Comparison of ENCODE assay signal across 8 cellular contexts in genomic region chr13:100646030-100646673, GRCh38. TPM values are rescaled to one million over a fixed set of nuclear protein-coding genes. Genes with fewer than 3 reads are reported as not detected.
DNase-seq lines count a peak whose midpoint lies in the region; ATAC-seq and TF ChIP-seq lines count a peak whose summit lies in the region.

No MANE protein-coding gene starts in this region.

- H3K27ac ChIP-seq in RWPE2 (ENCODE audit: poor library complexity, severe bottlenecking) (no peak overlapping the region), hepatocyte (no peak overlapping the region)

- H3K36me3 Mint-ChIP-seq in activated CD8-positive, alpha-beta T cell treated with anti-CD3 and anti-CD28 coated beads for 36 hours (ENCODE audit: low read depth): peaks cover 12% of the 10 kb centered on the region
- H3K36me3 Mint-ChIP-seq in activated CD8-positive, alpha-beta T cell treated with anti-CD3 and anti-CD28 coated beads, Interleukin-2, amount 10 ng/mL, durations not matched to agents 7 days and 5 days (ENCODE audit: low read depth): peaks cover 34% of the 10 kb centered on the region
- peaks cover 28% of the 10 kb centered on the region for H3K36me3 Mint-ChIP-seq in type B pancreatic cell

- H3K4me1 ChIP-seq in RWPE2 (ENCODE audit: insufficient read depth, poor library complexity, severe bottlenecking): no peaks in the 10 kb centered on the region
- H3K4me1 ChIP-seq in hepatocyte (ENCODE audit: insufficient read depth): no peaks in the 10 kb centered on the region

- no peaks in the 10 kb centered on the region for H3K27me3 ChIP-seq in RWPE2 (ENCODE audit: insufficient read depth, poor library complexity, severe bottlenecking)
- no peaks in the 10 kb centered on the region for H3K27me3 ChIP-seq in hepatocyte

- WGBS in hepatocyte (ENCODE audit: low lambda C conversion rate, missing lambda C conversion rate): 76% methylated on average over 12 of the region's 12 CpGs

- H3K9me2 ChIP-seq in hepatocyte (replicated peaks; ENCODE audit: insufficient read depth): no peaks in the 10 kb centered on the region

- TF ChIP-seq CTCF in activated CD8-positive, alpha-beta T cell treated with anti-CD3 and anti-CD28 coated beads for 36 hours (IDR thresholded peaks at IDR 0.05): no peak
- TF ChIP-seq CTCF in RWPE2 (IDR thresholded peaks at IDR 0.05; ENCODE audit: poor library complexity, severe bottlenecking) (peak; percentile 35), hepatocyte (IDR thresholded peaks at IDR 0.05; ENCODE audit: poor library complexity) (peak; percentile 53), type B pancreatic cell (conservative IDR thresholded peaks at IDR 0.05) (peak; percentile 72)

- no peaks in the 10 kb centered on the region for H3K27me3 Mint-ChIP-seq in activated CD8-positive, alpha-beta T cell treated with anti-CD3 and anti-CD28 coated beads for 36 hours
- H3K27me3 Mint-ChIP-seq in activated CD8-positive, alpha-beta T cell treated with anti-CD3 and anti-CD28 coated beads, Interleukin-2, amount 10 ng/mL, durations not matched to agents 7 days and 5 days (ENCODE audit: low read depth): no peaks in the 10 kb centered on the region
- no peaks in the 10 kb centered on the region for H3K27me3 Mint-ChIP-seq in type B pancreatic cell

- intact Hi-C loops in activated CD8-positive, alpha-beta T cell treated with anti-CD3 and anti-CD28 coated beads for 36 hours (cut with micrococcal nuclease): no loop called here

- H3K79me2 ChIP-seq in hepatocyte: no peaks in the 10 kb centered on the region

- no peaks in the 10 kb centered on the region for H4K20me1 ChIP-seq in hepatocyte (ENCODE audit: insufficient read depth, poor library complexity, severe bottlenecking)

- H3K9me3 ChIP-seq in RWPE2 (ENCODE audit: severe bottlenecking) (no peaks in the 10 kb centered on the region), hepatocyte (ENCODE audit: low read depth) (no peaks in the 10 kb centered on the region)

- no peak overlapping the region for H2AFZ ChIP-seq in hepatocyte

- no peak for ATAC-seq in activated CD8-positive, alpha-beta T cell treated with anti-CD3 and anti-CD28 coated beads for 36 hours
- no peak for ATAC-seq in activated CD8-positive, alpha-beta T cell treated with anti-CD3 and anti-CD28 coated beads, Interleukin-2, amount 10 ng/mL, durations not matched to agents 7 days and 5 days
- no peak for ATAC-seq in RWPE2 (ENCODE audit: low read depth)

- POLR2A ChIA-PET in activated CD8-positive, alpha-beta T cell treated with anti-CD3 and anti-CD28 coated beads for 36 hours (lab: Charles Lee): interaction anchor here (1.3 kb wide), 1 partner anchor 11 kb away, joined by 3 read pairs; no protein-coding TSS in a partner anchor
- POLR2A ChIA-PET in activated CD8-positive, alpha-beta T cell treated with anti-CD3 and anti-CD28 coated beads, Interleukin-2, amount 10 ng/mL, durations not matched to agents 7 days and 5 days (lab: Charles Lee): interaction anchor here (0.7 kb wide), 1 partner anchor 31 kb away, joined by 3 read pairs; no protein-coding TSS in a partner anchor

- H3K9me3 Mint-ChIP-seq in activated CD8-positive, alpha-beta T cell treated with anti-CD3 and anti-CD28 coated beads for 36 hours: no peaks in the 10 kb centered on the region
- H3K9me3 Mint-ChIP-seq in activated CD8-positive, alpha-beta T cell treated with anti-CD3 and anti-CD28 coated beads, Interleukin-2, amount 10 ng/mL, durations not matched to agents 7 days and 5 days (ENCODE audit: insufficient read depth): no peaks in the 10 kb centered on the region
- H3K9me3 Mint-ChIP-seq in type B pancreatic cell: no peaks in the 10 kb centered on the region

- H3K4me3 ChIP-seq in RWPE2 (ENCODE audit: severe bottlenecking): no peak overlapping the region
- H3K4me3 ChIP-seq in hepatocyte: no peak overlapping the region

- H3K4me3 Mint-ChIP-seq in activated CD8-positive, alpha-beta T cell treated with anti-CD3 and anti-CD28 coated beads for 36 hours: no peak overlapping the region
- no peak overlapping the region for H3K4me3 Mint-ChIP-seq in activated CD8-positive, alpha-beta T cell treated with anti-CD3 and anti-CD28 coated beads, Interleukin-2, amount 10 ng/mL, durations not matched to agents 7 days and 5 days
- H3K4me3 Mint-ChIP-seq in type B pancreatic cell: no peak overlapping the region

- no peaks in the 10 kb centered on the region for H3K4me1 Mint-ChIP-seq in activated CD8-positive, alpha-beta T cell treated with anti-CD3 and anti-CD28 coated beads for 36 hours (ENCODE audit: low read depth)
- no peaks in the 10 kb centered on the region for H3K4me1 Mint-ChIP-seq in activated CD8-positive, alpha-beta T cell treated with anti-CD3 and anti-CD28 coated beads, Interleukin-2, amount 10 ng/mL, durations not matched to agents 7 days and 5 days (ENCODE audit: low read depth)
- H3K4me1 Mint-ChIP-seq in type B pancreatic cell (ENCODE audit: unreplicated experiment): peaks cover 17% of the 10 kb centered on the region

- 0 out of 2 replicates have a peak, but pooled peaks cover 4% of the 10 kb centered on the region for H3K36me3 ChIP-seq in RWPE2 (ENCODE audit: low read depth)
- H3K36me3 ChIP-seq in hepatocyte (replicated peaks; ENCODE audit: insufficient read depth, low read depth): no peaks in the 10 kb centered on the region

- no peak overlapping the region for H3K27ac Mint-ChIP-seq in activated CD8-positive, alpha-beta T cell treated with anti-CD3 and anti-CD28 coated beads for 36 hours
- H3K27ac Mint-ChIP-seq in activated CD8-positive, alpha-beta T cell treated with anti-CD3 and anti-CD28 coated beads, Interleukin-2, amount 10 ng/mL, durations not matched to agents 7 days and 5 days: no peak overlapping the region
- H3K27ac Mint-ChIP-seq in type B pancreatic cell: no peak overlapping the region

- peak; percentile 6 for DNase-seq in activated CD8-positive, alpha-beta T cell treated with anti-CD3 and anti-CD28 coated beads for 36 hours
- no peak for DNase-seq in activated CD8-positive, alpha-beta T cell treated with anti-CD3 and anti-CD28 coated beads, Interleukin-2, amount 10 ng/mL, durations not matched to agents 7 days and 5 days
- DNase-seq in RWPE2 (ENCODE audit: low spot score) (no peak), hepatocyte (ENCODE audit: low spot score) (peak; percentile 45), type B pancreatic cell (ENCODE audit: extremely low spot score, unreplicated experiment) (no peak), NCI-H526 treated with DMSO at 0.1 percent for 48 hours (lab: John Stamatoyannopoulos, UW) (no peak)
- no peak for DNase-seq in stimulated activated naive CD4-positive, alpha-beta T cell (lab: John Stamatoyannopoulos, UW)
- no peak for DNase-seq in activated CD8-positive, alpha-beta memory T cell treated with anti-CD3 and anti-CD28 coated beads, Interleukin-2, amount 50 U/mL, for 48 hours

- H3K4me2 ChIP-seq in hepatocyte: no peak overlapping the region

- CTCF ChIA-PET in activated CD8-positive, alpha-beta T cell treated with anti-CD3 and anti-CD28 coated beads for 36 hours (lab: Charles Lee): interaction anchor here (0.9 kb wide), 1 partner anchor 46 kb away, joined by 3 read pairs; no protein-coding TSS in a partner anchor
- CTCF ChIA-PET in activated CD8-positive, alpha-beta T cell treated with anti-CD3 and anti-CD28 coated beads, Interleukin-2, amount 10 ng/mL, durations not matched to agents 7 days and 5 days (lab: Charles Lee): no interaction called here

RNA-seq across cellular contexts. Expression of gene TMTC4, which starts 28.4 kb away (rescaled TPM):
- 10 to 100 TPM; 13.3 to 16.1 TPM for total RNA-seq in activated CD8-positive, alpha-beta T cell treated with anti-CD3 and anti-CD28 coated beads for 36 hours
- 10 to 100 TPM; 26.8 to 27.5 TPM for total RNA-seq in activated CD8-positive, alpha-beta T cell treated with anti-CD3 and anti-CD28 coated beads, Interleukin-2, amount 10 ng/mL, durations not matched to agents 7 days and 5 days
- 24.0 and 32.6 TPM in 2 replicates for total RNA-seq in hepatocyte
- polyA plus RNA-seq in hepatocyte: 13.3 and 15.0 TPM in 2 replicates
- total RNA-seq in type B pancreatic cell (ENCODE audit: low replicate concordance): 44.5 and 45.2 TPM in 2 replicates

RNA-seq across cellular contexts. Expression of gene GGACT, which starts 57.6 kb away (rescaled TPM):
- 1 to 10 TPM; 4.0 to 5.3 TPM for total RNA-seq in activated CD8-positive, alpha-beta T cell treated with anti-CD3 and anti-CD28 coated beads for 36 hours
- total RNA-seq in activated CD8-positive, alpha-beta T cell treated with anti-CD3 and anti-CD28 coated beads, Interleukin-2, amount 10 ng/mL, durations not matched to agents 7 days and 5 days: 1 to 10 TPM; 3.1 to 3.5 TPM
- total RNA-seq in hepatocyte (0.70 and 13.6 TPM in 2 replicates), type B pancreatic cell (ENCODE audit: low replicate concordance) (5.9 and 7.2 TPM in 2 replicates)
- 3.3 and 5.6 TPM in 2 replicates for polyA plus RNA-seq in hepatocyte

Comparison
In these comparisons a context has a peak if more than half of its experiments do, and no peak if none do; other contexts are left out.
1. DNase-seq: peak in activated CD8-positive, alpha-beta T cell treated with anti-CD3 and anti-CD28 coated beads for 36 hours (single experiment) and hepatocyte (single experiment); none in activated CD8-positive, alpha-beta T cell treated with anti-CD3 and anti-CD28 coated beads, Interleukin-2, amount 10 ng/mL, durations not matched to agents 7 days and 5 days (single experiment), RWPE2 (single experiment), type B pancreatic cell (single experiment), stimulated activated naive CD4-positive, alpha-beta T cell (0 of 6), NCI-H526 treated with DMSO at 0.1 percent for 48 hours (single experiment) and activated CD8-positive, alpha-beta memory T cell treated with anti-CD3 and anti-CD28 coated beads, Interleukin-2, amount 50 U/mL, for 48 hours (single experiment).